In the genomic region with DNA sequence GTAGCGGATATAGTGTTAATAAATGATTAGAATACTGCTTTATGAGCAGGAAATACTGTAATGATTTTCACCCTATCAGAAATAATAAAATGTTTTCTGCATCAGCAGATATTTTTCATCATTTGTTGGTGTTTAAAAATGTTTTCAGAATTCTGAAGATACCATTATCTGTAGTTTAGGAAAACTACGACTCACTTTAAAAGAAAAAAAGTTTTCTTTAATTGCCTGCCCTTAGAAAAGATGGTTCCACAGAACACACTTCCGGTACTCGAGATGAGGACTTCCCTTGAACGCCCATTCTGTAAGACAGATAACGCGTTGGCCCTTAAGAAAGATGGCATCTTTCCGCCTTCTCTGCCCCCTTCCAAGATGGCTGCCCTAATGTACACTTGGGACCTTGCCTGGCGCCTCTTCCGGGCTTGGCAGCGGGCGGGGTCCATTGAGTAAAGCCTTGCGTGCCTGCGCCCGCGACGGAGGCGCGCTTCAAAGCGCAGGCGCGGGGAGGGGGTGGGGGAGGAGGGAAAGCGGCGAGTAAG, we compare ENCODE assay signal across 8 cellular contexts. TPM values are rescaled to one million over a fixed set of nuclear protein-coding genes. Genes with fewer than 3 reads are reported as not detected.
DNase-seq lines count a peak whose midpoint lies in the region; ATAC-seq and TF ChIP-seq lines count a peak whose summit lies in the region.

A gene with protein sequence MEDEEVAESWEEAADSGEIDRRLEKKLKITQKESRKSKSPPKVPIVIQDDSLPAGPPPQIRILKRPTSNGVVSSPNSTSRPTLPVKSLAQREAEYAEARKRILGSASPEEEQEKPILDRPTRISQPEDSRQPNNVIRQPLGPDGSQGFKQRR (plus strand): TSS at position 521 of the 536 bp plus-strand sequence. CDS start 16 bp downstream, outside the sequence.

- H3K36me3 ChIP-seq in OCI-LY1 (ENCODE audit: insufficient read depth, low read length) (no peaks in the 10 kb centered on the region), mesendoderm (ENCODE audit: control insufficient read depth, insufficient read depth, low read length) (no peaks in the 10 kb centered on the region)

- ATAC-seq in GM21526 (IDR thresholded peaks at IDR 0.05; ENCODE audit: low FRiP score, unreplicated experiment): peak; percentile 71

- H3K27ac ChIP-seq in OCI-LY1 (ENCODE audit: low read depth, low read length, poor library complexity, severe bottlenecking) (peak within 1 kb of the TSS; percentile 55), mesendoderm (ENCODE audit: low read depth, low read length) (peak within 1 kb of the TSS; percentile 98)

- peak within 1 kb of the TSS; percentile 95 for H2AFZ ChIP-seq in OCI-LY1 (ENCODE audit: low read length)

- H3K4me3 ChIP-seq in OCI-LY1 (ENCODE audit: low read depth, low read length, poor library complexity, severe bottlenecking) (peak within 1 kb of the TSS; percentile 90), mesendoderm (ENCODE audit: low read length) (peak within 1 kb of the TSS; percentile 52)

- H4K5ac ChIP-seq in mesendoderm (ENCODE audit: low read length): no peak within 1 kb of the TSS

- H3K79me1 ChIP-seq in mesendoderm (ENCODE audit: low read length): peaks cover 3% of the 10 kb centered on the region

- H3K27me3 ChIP-seq in OCI-LY1 (ENCODE audit: insufficient read depth, low read length): no peaks in the 10 kb centered on the region
- H3K27me3 ChIP-seq in mesendoderm (ENCODE audit: insufficient read depth, low read length, poor library complexity): no peaks in the 10 kb centered on the region

- H2AK5ac ChIP-seq in mesendoderm (ENCODE audit: low read length): no peak within 1 kb of the TSS

- peak within 1 kb of the TSS; percentile 80 for H2BK5ac ChIP-seq in mesendoderm (ENCODE audit: low read length)

- H2BK120ac ChIP-seq in mesendoderm (ENCODE audit: low read depth, low read length): peak within 1 kb of the TSS; percentile 51

- no CpG with 5 or more reads among the region's 24 CpGs for WGBS in mesendoderm (ENCODE audit: extremely low coverage, insufficient coverage, low lambda C conversion rate)

- in situ Hi-C loops in endometrial microvascular endothelial cells (cut with HindIII; ENCODE audit: inconsistent ontology term, low pct_unique_long_range_greater_than_20kb, low sequenced_read_pairs): loop anchor here (25.0 kb wide), 1 partner anchor 129 kb away; a partner anchor contains a TSS

- H3K4me2 ChIP-seq in OCI-LY1 (ENCODE audit: low read length) (peak within 1 kb of the TSS; percentile 70), mesendoderm (ENCODE audit: low read length) (peak within 1 kb of the TSS; percentile 62)

- H3K79me2 ChIP-seq in OCI-LY1 (ENCODE audit: insufficient read depth, low read length) (peaks cover 43% of the 10 kb centered on the region), mesendoderm (ENCODE audit: control insufficient read depth, insufficient read depth, low read length) (peaks cover 33% of the 10 kb centered on the region)

- peak; percentile 90 for DNase-seq in COLO829 (ENCODE audit: low spot score)
- DNase-seq in HuH-7 (ENCODE audit: low spot score): peak; percentile 84
- DNase-seq in activated CD8-positive, alpha-beta memory T cell treated with anti-CD3 and anti-CD28 coated beads, Interleukin-2, amount 50 U/mL, for 4 hours: peak; percentile 93
- DNase-seq in mesendoderm: peak; percentile 100
- DNase-seq in stimulated activated CD8-positive, alpha-beta memory T cell treated with anti-CD3 and anti-CD28 coated beads, Interleukin-15, amount 100 ng/mL, for 1 hour (ENCODE audit: low read depth): peak; percentile 82

- peak within 1 kb of the TSS; percentile 89 for H4K8ac ChIP-seq in mesendoderm (ENCODE audit: low read depth, low read length)

- H3K23ac ChIP-seq in mesendoderm (ENCODE audit: low read length): no peak within 1 kb of the TSS

- no peaks in the 10 kb centered on the region for H3F3A ChIP-seq in OCI-LY1 (ENCODE audit: insufficient read depth, low read length)

- peaks cover 31% of the 10 kb centered on the region for H3K4me1 ChIP-seq in OCI-LY1 (ENCODE audit: insufficient read depth, low read length, severe bottlenecking)
- H3K4me1 ChIP-seq in mesendoderm (ENCODE audit: control insufficient read depth, low read depth, low read length): peaks cover 4% of the 10 kb centered on the region

- H3K9ac ChIP-seq in OCI-LY1 (ENCODE audit: low read length) (peak within 1 kb of the TSS; percentile 92), mesendoderm (ENCODE audit: low read length) (peak within 1 kb of the TSS; percentile 90)

- H4K20me1 ChIP-seq in OCI-LY1 (ENCODE audit: insufficient read depth, low read length): no peaks in the 10 kb centered on the region

- peak within 1 kb of the TSS; percentile 73 for H3K4ac ChIP-seq in mesendoderm (ENCODE audit: low read depth, low read length)

- no peaks in the 10 kb centered on the region for H3K9me2 ChIP-seq in OCI-LY1 (ENCODE audit: low read depth, low read length)

- H3K56ac ChIP-seq in mesendoderm (ENCODE audit: low read length): peak within 1 kb of the TSS; percentile 93

- no peak within 1 kb of the TSS for H2BK15ac ChIP-seq in mesendoderm (replicated peaks; ENCODE audit: low read depth)

- TF ChIP-seq CTCF in OCI-LY1 (IDR thresholded peaks at IDR 0.05; ENCODE audit: low read length): no peak

- H3K18ac ChIP-seq in mesendoderm (ENCODE audit: low read length): peak within 1 kb of the TSS; percentile 94

- no peaks in the 10 kb centered on the region for H3K9me3 ChIP-seq in OCI-LY1 (ENCODE audit: low read length)

RNA-seq across cellular contexts. Expression of the gene that starts here (rescaled TPM):
- 84.6 TPM for total RNA-seq in endometrial microvascular endothelial cells (ENCODE audit: inconsistent ontology term)
- polyA plus RNA-seq in mesendoderm (2013, experiment 1 of 2): 115 TPM
- polyA plus RNA-seq in mesendoderm (2013, experiment 2 of 2): 117 TPM

Comparison
In these comparisons a context has a peak if more than half of its experiments do, and no peak if none do; other contexts are left out.
1. Peak in every context shown above with its lines: DNase-seq, ATAC-seq, H3K4me3 ChIP-seq and H3K27ac ChIP-seq.